ENCODE assay signal across 29 cellular contexts in genomic region chr16:81259916-81260315, GRCh38. TPM values are rescaled to one million over a fixed set of nuclear protein-coding genes. Genes with fewer than 3 reads are reported as not detected.
"Had no signal": no experiment of that assay in that cellular context is flagged by ENCODE, and none has a peak within 500 bp of the region (broad histone marks: within the 10 kb centered on the region; RNA-seq: fewer than 3 reads in every experiment).

No MANE protein-coding gene starts in this region.

- H3K4me3 ChIP-seq: coronary artery, dorsolateral prefrontal cortex, esophagus muscularis mucosa, gastrocnemius medialis, heart right ventricle, left lung, lower lobe of right lung, mucosa of descending colon had no signal

- H3K36me3 ChIP-seq: esophagus muscularis mucosa, gastrocnemius medialis, heart right ventricle, left lung, lower lobe of right lung had no signal

- H3K4me3 Mint-ChIP-seq: mesothelial cell of epicardium; naive B cell; naive thymus-derived CD8-positive, alpha-beta T cell had no signal

- H3K36me3 Mint-ChIP-seq: mesothelial cell of epicardium; naive B cell; naive thymus-derived CD8-positive, alpha-beta T cell had no signal

- H3K9me3 Mint-ChIP-seq: naive B cell; naive thymus-derived CD8-positive, alpha-beta T cell had no signal

- FAIRE-seq: endothelial cell of umbilical vein, islet of Langerhans, keratinocyte had no signal

- H3K4me1 ChIP-seq: gastrocnemius medialis, left lung, lower lobe of right lung had no signal

- ATAC-seq: gastrocnemius medialis; heart right ventricle; left cardiac atrium; left lung; left ventricle myocardium superior; lower lobe of right lung; mucosa of descending colon; naive thymus-derived CD8-positive, alpha-beta T cell had no signal

- DNase-seq: dermis blood vessel endothelial cell; dorsolateral prefrontal cortex; effector CD4-positive, alpha-beta T cell; effector memory CD4-positive, alpha-beta T cell; foreskin fibroblast; foreskin melanocyte; gastrocnemius medialis; glutamatergic neuron; head of caudate nucleus; heart right ventricle; hippocampal formation; left cardiac atrium; left lung; left ventricle myocardium superior; lower lobe of right lung; mesenchymal stem cell; mucosa of descending colon; naive B cell; naive thymus-derived CD8-positive, alpha-beta T cell had no signal

- H3K27me3 ChIP-seq: dorsolateral prefrontal cortex, esophagus muscularis mucosa, gastrocnemius medialis, heart right ventricle, left lung had no signal

- H3K27ac Mint-ChIP-seq: mesothelial cell of epicardium, naive B cell had no signal

- H3K27ac ChIP-seq: coronary artery, dorsolateral prefrontal cortex, esophagus muscularis mucosa, gastrocnemius medialis, heart right ventricle, left lung, lower lobe of right lung had no signal

- H3K9me3 ChIP-seq: esophagus muscularis mucosa, gastrocnemius medialis, heart right ventricle, left lung, lower lobe of right lung, mucosa of descending colon had no signal

- H3K4me1 Mint-ChIP-seq: naive thymus-derived CD8-positive, alpha-beta T cell had no signal

RNA-seq across cellular contexts. Expression of gene BCO1, which starts 21.4 kb away (rescaled TPM):
- total RNA-seq: dermis blood vessel endothelial cell; endothelial cell of umbilical vein; gastrocnemius medialis; glomerular endothelial cell; left ventricle myocardium superior; lung microvascular endothelial cell; mesenteric fat pad; mesothelial cell of epicardium; myocyte; naive thymus-derived CD8-positive, alpha-beta T cell had no signal
- polyA plus RNA-seq: endothelial cell of umbilical vein; heart right ventricle; naive thymus-derived CD8-positive, alpha-beta T cell had no signal
